In the genomic region with DNA sequence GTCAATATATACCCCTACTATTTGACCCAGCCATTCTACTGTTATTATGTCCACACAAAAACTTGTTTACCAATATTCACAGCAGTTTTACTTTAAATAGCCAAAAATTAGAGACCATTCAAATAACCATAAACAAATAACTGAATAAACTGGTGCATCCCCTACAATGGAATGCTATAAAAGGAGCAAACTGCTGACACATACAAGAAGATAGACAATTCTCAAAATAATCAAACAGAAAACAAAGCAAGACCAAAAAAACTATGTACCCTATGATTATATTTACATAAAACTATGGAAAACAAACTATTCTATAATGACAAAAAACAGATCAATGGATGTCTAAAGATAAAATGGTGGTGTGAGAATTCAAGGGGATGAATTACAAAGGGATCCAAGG, we compare ENCODE assay signal across 6 cellular contexts.
"Had no signal": no experiment of that assay in that cellular context is flagged by ENCODE, and none has a peak within 500 bp of the region (broad histone marks: within the 10 kb centered on the region; RNA-seq: fewer than 3 reads in every experiment).

No MANE protein-coding gene starts in this region.

- DNase-seq: KBM-7, KG1 had no signal

- H3K4me2 ChIP-seq: KMS-11 had no signal

- H3K4me3 ChIP-seq: K562 had no signal

- H3K27ac ChIP-seq: HL-60, KMS-11 had no signal

- FAIRE-seq: HTR-8/SVneo, K562 had no signal

- ATAC-seq: K562 had no signal

- H3K9ac ChIP-seq: KMS-11 had no signal
